In the genomic region with DNA sequence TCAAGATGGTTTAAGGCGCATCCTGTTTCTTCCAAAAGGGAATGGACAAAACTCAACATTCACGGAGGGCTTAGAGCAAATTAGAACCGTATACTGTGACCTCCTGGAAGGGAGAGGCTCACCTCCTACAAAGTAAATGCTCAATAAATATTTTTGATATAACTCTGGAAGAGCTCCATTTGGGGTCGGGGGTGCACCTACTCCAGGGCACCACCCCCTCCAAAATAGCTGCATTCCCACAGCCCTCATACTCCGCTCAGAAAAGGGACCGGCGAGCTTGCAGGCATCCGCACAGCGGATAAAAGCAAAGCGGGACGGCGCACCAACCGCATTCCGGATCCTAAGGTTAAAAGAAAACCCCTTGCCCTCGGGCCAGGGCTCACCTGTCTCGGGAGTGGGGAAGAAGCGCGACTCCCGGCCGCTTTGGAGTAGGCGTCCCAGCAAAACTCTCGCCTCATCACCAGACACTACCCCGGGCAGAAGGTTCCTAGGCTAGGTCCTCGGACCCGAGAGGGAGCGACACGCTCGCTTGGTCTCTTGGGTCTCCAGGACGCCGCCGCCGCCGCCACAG, we compare ENCODE assay signal across 8 cellular contexts. TPM values are rescaled to one million over a fixed set of nuclear protein-coding genes. Genes with fewer than 3 reads are reported as not detected.
DNase-seq lines count a peak whose midpoint lies in the region; ATAC-seq and TF ChIP-seq lines count a peak whose summit lies in the region.

No MANE protein-coding gene starts in this region.

- H3K36me3 ChIP-seq in IMR-90 (ENCODE audit: control insufficient read depth, insufficient read depth, low read length) = no peaks in the 10 kb centered on the region
- H3K36me3 ChIP-seq in mucosa of descending colon (ENCODE audit: low read depth) = peaks cover 3% of the 10 kb centered on the region

- peak overlapping the region; percentile 94; the same call in 1 of the 2 replicates for H3K14ac ChIP-seq in IMR-90 (replicated peaks; ENCODE audit: low read depth, low read length)

- no peaks in the 10 kb centered on the region for H3K27me3 ChIP-seq in IMR-90 (ENCODE audit: control insufficient read depth, insufficient read depth, low read length)

- H2BK15ac ChIP-seq in IMR-90 (ENCODE audit: low read depth, low read length) = no peak overlapping the region

- dilution Hi-C loops in IMR-90 (cut with HindIII; ENCODE audit: low sequenced_read_pairs, unreplicated experiment) = no loop called here

- WGBS in IMR-90 (ENCODE audit: extremely low coverage in 2 of 2, insufficient read length in 1 of 2), 2 experiments = no CpG with 5 or more reads among the region's 33 CpGs

- peak overlapping the region; percentile 97 for H3K4me2 ChIP-seq in IMR-90 (ENCODE audit: low read depth, low read length)

- H3K4me3 ChIP-seq in GM12864 (ENCODE audit: low read depth, low read length) (peak overlapping the region; percentile 93), IMR-90 (ENCODE audit: insufficient read depth, low read depth, low read length) (peak overlapping the region; percentile 51), mucosa of descending colon (peak overlapping the region; percentile 47)

- H4K91ac ChIP-seq in IMR-90 (ENCODE audit: insufficient read depth, low read depth, low read length) = no peak overlapping the region; the same call in 1 of the 2 replicates

- DNase-seq in GM12864 (ENCODE audit: low read depth) = no peak
- no peak for DNase-seq in IMR-90
- no peak for DNase-seq in central memory CD8-positive, alpha-beta T cell (ENCODE audit: low spot score in 2 of 2)
- no peak for DNase-seq in mucosa of descending colon
- DNase-seq in stimulated activated CD4-positive, alpha-beta T cell treated with anti-CD3 and anti-CD28 coated beads, Interleukin-4, amount 100 ng/mL, for 24 hours = no peak
- no peak for DNase-seq in NCI-H146 (lab: John Stamatoyannopoulos, UW)
- no peak for DNase-seq in pons (ENCODE audit: low spot score)

- BruUV-seq in IMR-90 (replicated peaks; lab: Mats Ljungman, UMichigan) = no TSS peak

- H4K8ac ChIP-seq in IMR-90 (ENCODE audit: low read depth in 2 of 2, low read length in 2 of 2) = peak overlapping the region; percentile 3 to 97; a peak in 2 of 4 replicates

- peak overlapping the region; percentile 23; the same call in 1 of the 2 replicates for H4K5ac ChIP-seq in IMR-90 (ENCODE audit: low read depth, low read length)

- no peak for TF ChIP-seq POLR2A in IMR-90 (IDR thresholded peaks at IDR 0.05; ENCODE audit: low read depth, low read length)

- peak overlapping the region; percentile 68 for H3K27ac ChIP-seq in IMR-90 (ENCODE audit: insufficient read depth, low read length)

- in situ Hi-C loops in IMR-90 (cut with MboI; ENCODE audit: low sequenced_read_pairs) = no loop called here

- peak overlapping the region; percentile 56 for H2BK5ac ChIP-seq in IMR-90 (ENCODE audit: low read depth, low read length, poor library complexity, severe bottlenecking)

- no peaks in the 10 kb centered on the region for H3K27me3 Mint-ChIP-seq in central memory CD8-positive, alpha-beta T cell

- no peak overlapping the region; the same call in 1 of the 2 replicates for H2BK120ac ChIP-seq in IMR-90 (ENCODE audit: low read depth, low read length)

- no peaks in the 10 kb centered on the region for H3K9me1 ChIP-seq in IMR-90 (ENCODE audit: insufficient read depth, low read length)

- H3K27ac Mint-ChIP-seq in central memory CD8-positive, alpha-beta T cell (ENCODE audit: low read depth) = peak overlapping the region; percentile 96

- peaks cover 2% of the 10 kb centered on the region; the same call in 1 of the 2 replicates for H3K4me1 ChIP-seq in IMR-90 (ENCODE audit: control insufficient read depth, insufficient read depth, low read length)
- H3K4me1 ChIP-seq in mucosa of descending colon (ENCODE audit: low read depth) = peaks cover 5% of the 10 kb centered on the region

- peak overlapping the region; percentile 94 for H3K4me3 Mint-ChIP-seq in central memory CD8-positive, alpha-beta T cell

- peak overlapping the region; percentile 53 for H3K9ac ChIP-seq in IMR-90 (ENCODE audit: low read depth, low read length)

- no peak overlapping the region for H2AK5ac ChIP-seq in IMR-90 (ENCODE audit: low read depth, low read length)

- peaks cover 21 to 47% of the 10 kb centered on the region in 2 experiments for H3K79me1 ChIP-seq in IMR-90 (ENCODE audit: low read depth in 1 of 2, low read length in 2 of 2)

- peak overlapping the region; percentile 100 for H2AFZ ChIP-seq in IMR-90 (replicated peaks; ENCODE audit: low read length, poor library complexity)

- H3K36me3 Mint-ChIP-seq in central memory CD8-positive, alpha-beta T cell (ENCODE audit: insufficient read depth) = peaks cover 16% of the 10 kb centered on the region

- ATAC-seq in IMR-90 (ENCODE audit: low read depth) (peak; percentile 46), mucosa of descending colon (no peak), HG02970 (IDR thresholded peaks at IDR 0.05; ENCODE audit: low FRiP score, unreplicated experiment) (no peak)
- no peak for ATAC-seq in central memory CD8-positive, alpha-beta T cell (replicated peaks; ENCODE audit: extremely low read depth, poor library complexity, severe bottlenecking)

- peak overlapping the region; percentile 18; the same call in 1 of the 2 replicates for H3K23ac ChIP-seq in IMR-90 (ENCODE audit: low read depth, low read length)

- H2AK9ac ChIP-seq in IMR-90 (replicated peaks; ENCODE audit: low read depth, low read length, poor library complexity) = peak overlapping the region; percentile 53

- intact Hi-C loops in IMR-90 (cut with micrococcal nuclease) = loop anchor here (2.0 to 5.0 kb wide), 2 partner anchors 273 to 299 kb away; no protein-coding TSS in a partner anchor
- intact Hi-C loops in mucosa of descending colon (cut with DNase I, micrococcal nuclease) = no loop called here

- TF ChIP-seq CTCF in GM12864 (IDR thresholded peaks at IDR 0.05; ENCODE audit: low read depth, low read length, missing control alignments) (no peak), IMR-90 (conservative IDR thresholded peaks at IDR 0.05; ENCODE audit: low read depth, low read length) (no peak), mucosa of descending colon (IDR thresholded peaks at IDR 0.05) (no peak)

- TF ChIP-seq RAD21 in IMR-90 (IDR thresholded peaks at IDR 0.05; ENCODE audit: low read length) = no peak

- no peaks in the 10 kb centered on the region for H3K9me3 Mint-ChIP-seq in central memory CD8-positive, alpha-beta T cell

- H3K9me3 ChIP-seq in IMR-90 (ENCODE audit: control insufficient read depth, insufficient read depth, low read length) (no peaks in the 10 kb centered on the region), mucosa of descending colon (no peaks in the 10 kb centered on the region)

- H4K20me1 ChIP-seq in IMR-90 (ENCODE audit: insufficient read depth, low read length) = no peaks in the 10 kb centered on the region

- H3K4ac ChIP-seq in IMR-90 (ENCODE audit: low read depth, low read length) = peak overlapping the region; percentile 79

- CTCF ChIA-PET in IMR-90 (lab: Yijun Ruan, JAX) = interaction anchor here (0.7 kb wide), 1 partner anchor 10 kb away, joined by 3 read pairs; no protein-coding TSS in a partner anchor

- no peak overlapping the region for H3K18ac ChIP-seq in IMR-90 (ENCODE audit: low read depth, low read length)

- no peak overlapping the region for H2BK20ac ChIP-seq in IMR-90 (ENCODE audit: low read depth, low read length)

- POLR2A ChIA-PET in IMR-90 (lab: Charles Lee; ENCODE audit: unreplicated experiment) = interaction anchor here (1.0 kb wide), 1 partner anchor 12 kb away, joined by 5 read pairs; no protein-coding TSS in a partner anchor

- peaks cover 43% of the 10 kb centered on the region for H3K4me1 Mint-ChIP-seq in central memory CD8-positive, alpha-beta T cell

- peak overlapping the region; percentile 86; the same call in 1 of the 2 replicates for H3K56ac ChIP-seq in IMR-90 (ENCODE audit: extremely low read depth, insufficient read depth, low read length)

TF ChIP-seq in IMR-90, 13 proteins besides CTCF, POLR2A, EP300 and RAD21 (continues in another document):
- TF ChIP-seq CHD1 (IDR thresholded peaks at IDR 0.05; ENCODE audit: low read depth, low read length) (no peak), SMC3 (IDR thresholded peaks at IDR 0.05; ENCODE audit: low read depth, low read length) (no peak), FOS (IDR thresholded peaks at IDR 0.05; ENCODE audit: low read depth, low read length) (no peak), MXI1 (IDR thresholded peaks at IDR 0.05; ENCODE audit: borderline replicate concordance, low read depth, low read length) (no peak), CEBPB (IDR thresholded peaks at IDR 0.05; ENCODE audit: low read depth, low read length) (no peak), NFE2L2 (IDR thresholded peaks at IDR 0.05; ENCODE audit: low read depth, low read length) (no peak), MAFK (IDR thresholded peaks at IDR 0.05; ENCODE audit: low read depth, low read length) (no peak)
- TF ChIP-seq, protein P1, sequence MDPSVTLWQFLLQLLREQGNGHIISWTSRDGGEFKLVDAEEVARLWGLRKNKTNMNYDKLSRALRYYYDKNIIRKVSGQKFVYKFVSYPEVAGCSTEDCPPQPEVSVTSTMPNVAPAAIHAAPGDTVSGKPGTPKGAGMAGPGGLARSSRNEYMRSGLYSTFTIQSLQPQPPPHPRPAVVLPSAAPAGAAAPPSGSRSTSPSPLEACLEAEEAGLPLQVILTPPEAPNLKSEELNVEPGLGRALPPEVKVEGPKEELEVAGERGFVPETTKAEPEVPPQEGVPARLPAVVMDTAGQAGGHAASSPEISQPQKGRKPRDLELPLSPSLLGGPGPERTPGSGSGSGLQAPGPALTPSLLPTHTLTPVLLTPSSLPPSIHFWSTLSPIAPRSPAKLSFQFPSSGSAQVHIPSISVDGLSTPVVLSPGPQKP (IDR thresholded peaks at IDR 0.05; ENCODE audit: borderline replicate concordance, low read depth, low read length) = no peak
- TF ChIP-seq, protein P2, sequence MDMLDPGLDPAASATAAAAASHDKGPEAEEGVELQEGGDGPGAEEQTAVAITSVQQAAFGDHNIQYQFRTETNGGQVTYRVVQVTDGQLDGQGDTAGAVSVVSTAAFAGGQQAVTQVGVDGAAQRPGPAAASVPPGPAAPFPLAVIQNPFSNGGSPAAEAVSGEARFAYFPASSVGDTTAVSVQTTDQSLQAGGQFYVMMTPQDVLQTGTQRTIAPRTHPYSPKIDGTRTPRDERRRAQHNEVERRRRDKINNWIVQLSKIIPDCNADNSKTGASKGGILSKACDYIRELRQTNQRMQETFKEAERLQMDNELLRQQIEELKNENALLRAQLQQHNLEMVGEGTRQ (IDR thresholded peaks at IDR 0.05; ENCODE audit: low read depth, low read length) = no peak

RNA-seq across cellular contexts. Expression of a gene that starts 0.4 kb away (rescaled TPM):
- total RNA-seq in IMR-90 (2012; rRNA removed) (7.8 and 10.2 TPM in 2 replicates), mucosa of descending colon (10 to 100 TPM in 1 of 3 donors, 1 to 10 TPM in 2; 5.3 to 15.4 (median 7.5) TPM)
- 2.0 and 2.2 TPM in 2 replicates for polyA plus RNA-seq in IMR-90 (2012; rRNA removed)
- polyA plus RNA-seq in IMR-90 (2012; cell fraction: cytosol; rRNA removed) = 1.6 and 3.7 TPM in 2 replicates
- 2.0 and 6.2 TPM in 2 replicates for polyA plus RNA-seq in IMR-90 (2012; cell fraction: nucleus; rRNA removed; ENCODE audit: low replicate concordance)

RNA-seq across cellular contexts. Expression of a gene that starts 0.9 kb away (rescaled TPM):
- total RNA-seq in IMR-90 (2012; rRNA removed) (212 and 248 TPM in 2 replicates), mucosa of descending colon (100 to 1,000 TPM; 162 to 185 (median 177) TPM)
- 191 and 195 TPM in 2 replicates for polyA plus RNA-seq in IMR-90 (2012; rRNA removed)
- polyA plus RNA-seq in IMR-90 (2012; cell fraction: cytosol; rRNA removed) = 63.2 and 162 TPM in 2 replicates
- polyA plus RNA-seq in IMR-90 (2012; cell fraction: nucleus; rRNA removed; ENCODE audit: low replicate concordance) = 17.6 and 117 TPM in 2 replicates
